12 cellular contexts compared by ENCODE assay signal in genomic region chr12:89899651-89900050, GRCh38.
"Had no signal": no experiment of that assay in that cellular context is flagged by ENCODE, and none has a peak within 500 bp of the region (broad histone marks: within the 10 kb centered on the region; RNA-seq: fewer than 3 reads in every experiment).

No MANE protein-coding gene starts in this region.

- H3K9me3 ChIP-seq: lower lobe of right lung, prostate gland, tibial nerve had no signal

- H3K4me1 ChIP-seq: lower lobe of right lung, prostate gland, tibial nerve had no signal

- DNase-seq: activated CD4-positive, alpha-beta memory T cell treated with anti-CD3 and anti-CD28 coated beads for 36 hours; activated CD4-positive, alpha-beta T cell treated with anti-CD3 and anti-CD28 coated beads for 36 hours; activated T-cell treated with anti-CD3 and anti-CD28 coated beads for 4 hours; lower lobe of right lung; right cardiac atrium; stimulated activated CD4-positive, alpha-beta T cell treated with anti-CD3 and anti-CD28 coated beads, Interleukin-15, amount 100 ng/mL, for 24 hours; stimulated activated CD4-positive, alpha-beta T cell treated with anti-CD3 and anti-CD28 coated beads, Interleukin-2, amount 100 ng/mL, for 48 hours had no signal

- H3K4me2 ChIP-seq: hepatocyte had no signal

- H3K27me3 ChIP-seq: hepatocyte, tibial nerve had no signal

- H3K36me3 ChIP-seq: lower lobe of right lung, prostate gland, tibial nerve had no signal

- H3K79me2 ChIP-seq: hepatocyte had no signal

- H2AFZ ChIP-seq: hepatocyte had no signal

- H3K4me3 ChIP-seq: hepatocyte, lower lobe of right lung, prostate gland, skin epidermis, tibial nerve had no signal

- ATAC-seq: activated CD4-positive, alpha-beta T cell treated with anti-CD3 and anti-CD28 coated beads for 36 hours; lower lobe of right lung; natural killer cell treated with Interleukin-12 subunit alpha and Interleukin-12 subunit beta and Interleukin-15 and Interleukin-18, amount 100 ng/mL, for 72 hours; right cardiac atrium had no signal

- H3K27ac ChIP-seq: hepatocyte, lower lobe of right lung, prostate gland, skin epidermis, tibial nerve had no signal
